1 cellular context compared by ENCODE assay signal in the genomic region with DNA sequence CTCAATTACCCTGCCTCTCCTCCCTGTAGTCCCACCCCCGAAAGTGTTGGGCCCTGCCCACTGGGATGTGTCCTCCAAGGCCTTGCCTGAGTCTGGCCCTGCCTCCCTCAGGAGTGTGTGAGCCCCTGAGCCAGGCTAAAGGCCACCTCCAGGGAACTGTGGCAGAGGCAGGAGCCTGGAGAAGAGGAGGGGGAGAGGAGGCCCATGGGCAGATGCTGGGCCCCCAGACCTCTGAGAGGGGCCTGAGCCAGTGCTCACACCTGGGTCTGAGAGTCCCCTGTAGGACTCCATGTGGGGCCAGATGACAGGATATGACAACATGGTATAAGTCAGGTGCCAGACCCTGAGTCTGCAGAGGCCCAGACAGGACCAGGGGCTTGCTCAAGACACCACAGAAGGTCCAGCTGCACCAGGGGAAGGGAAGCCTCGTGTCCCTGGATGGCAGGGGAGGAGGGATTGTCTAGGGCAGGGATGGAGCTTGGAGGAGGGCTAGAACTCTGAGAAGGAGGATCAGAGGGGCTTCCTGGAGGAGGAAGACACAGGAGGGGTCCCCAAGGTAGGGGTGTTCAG.
TF ChIP-seq lines count a peak whose summit lies in the region.

No MANE protein-coding gene starts in this region.

TF ChIP-seq in HCT116, 20 proteins besides CTCF, POLR2A, EP300 and RAD21 (continued from another document):
- TF ChIP-seq YY1 (IDR thresholded peaks at IDR 0.05; ENCODE audit: extremely low read depth, insufficient replicate concordance, low read depth, low read length) = no peak
- no peak for TF ChIP-seq SIN3A (IDR thresholded peaks at IDR 0.05; ENCODE audit: low read depth)
- no peak for TF ChIP-seq CEBPB (IDR thresholded peaks at IDR 0.05; ENCODE audit: low read depth)
- TF ChIP-seq ELF1 (IDR thresholded peaks at IDR 0.05; ENCODE audit: borderline replicate concordance, low read depth) = no peak
- no peak for TF ChIP-seq CBX3 (IDR thresholded peaks at IDR 0.05; ENCODE audit: low read depth)
- TF ChIP-seq ZBTB33 (IDR thresholded peaks at IDR 0.05; ENCODE audit: extremely low read depth, insufficient replicate concordance, low read length) = no peak
- no peak for TF ChIP-seq FOSL1 (IDR thresholded peaks at IDR 0.05; ENCODE audit: low read depth)
- no peak for TF ChIP-seq ZFX (IDR thresholded peaks at IDR 0.05)
